19 cellular contexts compared by ENCODE assay signal in genomic region chr7:41024126-41024525, GRCh38.
"Had no signal": no experiment of that assay in that cellular context is flagged by ENCODE, and none has a peak within 500 bp of the region (broad histone marks: within the 10 kb centered on the region; RNA-seq: fewer than 3 reads in every experiment).

No MANE protein-coding gene starts in this region.

- H3K27ac ChIP-seq: KMS-11, RWPE1 had no signal

- DNase-seq: Kasumi-1, NCI-H1092, NCI-H1105 treated with DMSO at 0.1 percent for 48 hours, NCI-H1417 treated with DMSO at 0.1 percent for 48 hours, NCI-H146, NCI-H1694 treated with DMSO at 0.1 percent for 48 hours, NCI-H1930, NCI-H2081, NCI-H2107, NCI-H2227 treated with DMSO at 0.1 percent for 48 hours, NCI-H524, NCI-H526 treated with DMSO at 0.1 percent for 48 hours, NCI-H774, SHP77, SK-N-SH, SW 1271 had no signal

- H3K4me3 ChIP-seq: K562 had no signal

- H3K9me3 ChIP-seq: SK-N-SH had no signal
